Comparison of ENCODE assay signal across 5 cellular contexts in genomic region chr14:106294324-106294723, GRCh38.
"Had no signal": no experiment of that assay in that cellular context is flagged by ENCODE, and none has a peak within 500 bp of the region (broad histone marks: within the 10 kb centered on the region; RNA-seq: fewer than 3 reads in every experiment).

No MANE protein-coding gene starts in this region.

- H3K36me3 Mint-ChIP-seq: IgD-negative memory B cell had no signal

- H3K4me3 Mint-ChIP-seq: GM23338, H9, IgD-negative memory B cell had no signal

- H3K27ac Mint-ChIP-seq: GM23338, H9, IgD-negative memory B cell had no signal

- H2AFZ ChIP-seq: GM23338 had no signal

- H3K4me3 ChIP-seq: GM23338 had no signal

- H3K4me1 Mint-ChIP-seq: GM23338, H9 had no signal

- ATAC-seq: GM23338, HepG2 had no signal

- H3K4me2 ChIP-seq: GM23338 had no signal

- DNase-seq: H9, HCEC 1CT had no signal
